15 cellular contexts compared by ENCODE assay signal in genomic region chr15:98043160-98044059, GRCh38.
A peak's percentile ranks its signal among the peaks of the same experiment; 100 is the strongest.
DNase-seq lines count a peak whose midpoint lies in the region; ATAC-seq, FAIRE-seq and TF ChIP-seq lines count a peak whose summit lies in the region.
"Had no signal": no experiment of that assay in that cellular context is flagged by ENCODE, and none has a peak within 500 bp of the region (broad histone marks: within the 10 kb centered on the region; RNA-seq: fewer than 3 reads in every experiment).

No MANE protein-coding gene starts in this region.

- H3K4me3 ChIP-seq in AG10803 (ENCODE audit: low read length) = no peak overlapping the region
- no peak overlapping the region for H3K4me3 ChIP-seq in H1 (ENCODE audit: extremely low read depth in 1 of 4, insufficient read depth in 2 of 4, low read depth in 3 of 4, low read length in 4 of 4)

- no peaks in the 10 kb centered on the region for H3K4me1 ChIP-seq in H1 (replicated peaks in 1 of 4; ENCODE audit: control insufficient read depth in 3 of 4, insufficient read depth in 4 of 4, low read length in 3 of 4)

- no peak overlapping the region for H3K56ac ChIP-seq in H1 (replicated peaks; ENCODE audit: insufficient read length, low read depth, low read length)

- no peak overlapping the region for H3K18ac ChIP-seq in H1 (ENCODE audit: extremely low read depth, low read length)

- no peak overlapping the region for H2BK12ac ChIP-seq in H1 (ENCODE audit: low read depth, low read length)

- peak overlapping the region; percentile 62; the same call in 1 of the 2 replicates for H2AFZ ChIP-seq in H1 (ENCODE audit: low read length)

- intact Hi-C loops in CD4-positive, alpha-beta T cell (cut with DNase I, micrococcal nuclease) = no loop called here

- no peak for ATAC-seq in GM19035 (IDR thresholded peaks at IDR 0.05; ENCODE audit: unreplicated experiment)
- no peak for ATAC-seq in CD4-positive, alpha-beta T cell (ENCODE audit: poor library complexity)
- no peak for ATAC-seq in natural killer cell treated with Interleukin-12 subunit alpha and Interleukin-12 subunit beta and Interleukin-15 and Interleukin-18, amount 100 ng/mL, for 72 hours
- ATAC-seq in HG03378 (IDR thresholded peaks at IDR 0.05; ENCODE audit: unreplicated experiment) = no peak
- ATAC-seq: Panc1 had no signal

- H3K4me1 Mint-ChIP-seq in CD4-positive, alpha-beta T cell (ENCODE audit: low read depth) = no peaks in the 10 kb centered on the region
- H3K4me1 Mint-ChIP-seq in natural killer cell treated with Interleukin-12 subunit alpha and Interleukin-12 subunit beta and Interleukin-15 and Interleukin-18, amount 100 ng/mL, for 72 hours (ENCODE audit: low read depth in 2 of 2) = no peaks in the 10 kb centered on the region
- H3K4me1 Mint-ChIP-seq: CD8-positive, alpha-beta memory T cell; H9 had no signal

- H3K36me3 ChIP-seq in H1 (ENCODE audit: control insufficient read depth in 2 of 4, insufficient read depth in 4 of 4, low read length in 3 of 4) = no peaks in the 10 kb centered on the region

- 93% methylated on average over 24 of the region's 24 CpGs; no CpG with 5 or more reads in 1 of the 2 experiments for WGBS in H1 (ENCODE audit: extremely low coverage in 1 of 2, insufficient coverage in 1 of 2, insufficient read length in 1 of 2, insufficient replicate concordance in 2 of 2, low coverage in 1 of 2, low lambda C conversion rate in 2 of 2, missing lambda C conversion rate in 1 of 2), 2 experiments

- no peak overlapping the region for H3K23ac ChIP-seq in H1 (ENCODE audit: insufficient read length)

- TF ChIP-seq CTCF in AG10803 (conservative IDR thresholded peaks at IDR 0.05; ENCODE audit: low read length) (no peak), H1 (IDR thresholded peaks at IDR 0.05; ENCODE audit: control extremely low read depth in 1 of 3, insufficient read depth in 1 of 3, low read depth in 1 of 3, low read length in 3 of 3) (no peak)
- TF ChIP-seq CTCF in CD4-positive, alpha-beta T cell (IDR thresholded peaks at IDR 0.05) = no peak

- H3K14ac ChIP-seq in H1 (ENCODE audit: insufficient read length) = no peak overlapping the region

- no peaks in the 10 kb centered on the region for H3K27me3 ChIP-seq in H1 (replicated peaks in 1 of 4; ENCODE audit: control insufficient read depth in 3 of 4, extremely low read depth in 1 of 4, insufficient read depth in 3 of 4, low read length in 3 of 4)
- no peaks in the 10 kb centered on the region for H3K27me3 ChIP-seq in CD4-positive, alpha-beta T cell (ENCODE audit: control insufficient read depth, insufficient read depth, low read length)

- no peak overlapping the region for H2BK5ac ChIP-seq in H1 (ENCODE audit: low read depth, low read length)

- no peak for TF ChIP-seq POLR2A in H1 (IDR thresholded peaks at IDR 0.05; ENCODE audit: control extremely low read depth in 1 of 2, low read depth in 2 of 2, low read length in 2 of 2)

- H3K4me2 ChIP-seq in H1 (ENCODE audit: insufficient read depth in 1 of 2, low read depth in 2 of 2, low read length in 2 of 2) = no peak overlapping the region

- H2AK5ac ChIP-seq in H1 (ENCODE audit: low read depth, low read length) = no peak overlapping the region

- H3K4ac ChIP-seq in H1 (replicated peaks; ENCODE audit: insufficient read length, low read depth, low read length) = no peak overlapping the region

- no peak overlapping the region for H2BK15ac ChIP-seq in H1 (ENCODE audit: low read length)

- H2BK20ac ChIP-seq in H1 (ENCODE audit: low read length) = no peak overlapping the region

- H2BK120ac ChIP-seq in H1 (replicated peaks; ENCODE audit: low read depth, low read length) = no peak overlapping the region

- no peak for TF ChIP-seq EP300 in H1 (IDR thresholded peaks at IDR 0.05; ENCODE audit: borderline replicate concordance in 1 of 2, low read depth in 2 of 2, low read length in 2 of 2)

- peak in 1 of 2 experiments; percentile 12; a peak in 1 of 4 replicates for TF ChIP-seq RAD21 in H1 (IDR thresholded peaks at IDR 0.05 in 1 of 2, conservative IDR thresholded peaks at IDR 0.05 in 1 of 2; ENCODE audit: low read depth in 2 of 2, low read length in 2 of 2)

- no peaks in the 10 kb centered on the region for H3K9me3 ChIP-seq in H1 (ENCODE audit: insufficient read depth in 2 of 2, low read depth in 1 of 2, low read length in 1 of 2)
- no peaks in the 10 kb centered on the region for H3K9me3 ChIP-seq in CD4-positive, alpha-beta T cell (ENCODE audit: control insufficient read depth, low read length)

- H3K27me3 Mint-ChIP-seq in CD4-positive, alpha-beta T cell = no peaks in the 10 kb centered on the region
- H3K27me3 Mint-ChIP-seq in natural killer cell treated with Interleukin-12 subunit alpha and Interleukin-12 subunit beta and Interleukin-15 and Interleukin-18, amount 100 ng/mL, for 72 hours = peaks cover 6 to 14% of the 10 kb centered on the region in 2 donors
- H3K27me3 Mint-ChIP-seq: CD8-positive, alpha-beta memory T cell had no signal

- H3K4me3 Mint-ChIP-seq in CD4-positive, alpha-beta T cell = no peak overlapping the region
- H3K4me3 Mint-ChIP-seq in natural killer cell treated with Interleukin-12 subunit alpha and Interleukin-12 subunit beta and Interleukin-15 and Interleukin-18, amount 100 ng/mL, for 72 hours = no peak overlapping the region
- H3K4me3 Mint-ChIP-seq: CD8-positive, alpha-beta memory T cell; H9; IgD-negative memory B cell had no signal

- DNase-seq in AG10803 (ENCODE audit: low read depth) (peak; percentile 18), ELR (ENCODE audit: low read depth) (peak; percentile 2), H1 (ENCODE audit: low read depth in 1 of 2, low spot score in 2 of 2) (no peak), middle frontal gyrus (ENCODE audit: extremely low spot score, low spot score) (peak; percentile 9)
- DNase-seq in CD4-positive, alpha-beta T cell = no peak
- no peak for DNase-seq in natural killer cell treated with Interleukin-12 subunit alpha and Interleukin-12 subunit beta and Interleukin-15 and Interleukin-18, amount 100 ng/mL, for 72 hours (ENCODE audit: low spot score)
- DNase-seq: ACHN; CD8-positive, alpha-beta memory T cell; H9; NCI-H345; SHP77 had no signal

- H3K79me2 ChIP-seq in H1 (ENCODE audit: control insufficient read depth in 1 of 2, insufficient read depth in 2 of 2, low read length in 2 of 2) = no peaks in the 10 kb centered on the region

- no peaks in the 10 kb centered on the region for H3K79me1 ChIP-seq in H1 (ENCODE audit: low read depth, low read length)

- H4K91ac ChIP-seq in H1 (replicated peaks; ENCODE audit: insufficient read length, low read length) = no peak overlapping the region

- no peak overlapping the region for H3K27ac ChIP-seq in H1 (ENCODE audit: low read depth, low read length)
- no peak overlapping the region for H3K27ac ChIP-seq in CD4-positive, alpha-beta T cell (ENCODE audit: low read depth, low read length)

- no peak overlapping the region for H4K5ac ChIP-seq in H1 (ENCODE audit: insufficient read length, low read depth, low read length)

- no peak overlapping the region for H4K8ac ChIP-seq in H1 (ENCODE audit: extremely low read depth, insufficient read depth, low read length)

- no peaks in the 10 kb centered on the region for H3K23me2 ChIP-seq in H1 (ENCODE audit: low read depth, low read length)

- CTCF ChIA-PET in H1 (lab: Charles Lee; ENCODE audit: partially characterized antibody) = interaction anchor here (1.1 to 1.2 kb wide), 3 partner anchors 9 to 144 kb away, joined by 3 to 4 read pairs (median 3); no protein-coding TSS in a partner anchor
- CTCF ChIA-PET in CD4-positive, alpha-beta T cell (lab: Charles Lee) = no interaction called here

- FAIRE-seq in H1 (lab: Jason Lieb, UNC) = no peak

- no peak overlapping the region for H3K9ac ChIP-seq in H1 (replicated peaks in 1 of 4; ENCODE audit: extremely low read depth in 1 of 4, low read depth in 3 of 4, low read length in 3 of 4)

- no peaks in the 10 kb centered on the region for H3K9me3 Mint-ChIP-seq in CD4-positive, alpha-beta T cell
- no peaks in the 10 kb centered on the region for H3K9me3 Mint-ChIP-seq in natural killer cell treated with Interleukin-12 subunit alpha and Interleukin-12 subunit beta and Interleukin-15 and Interleukin-18, amount 100 ng/mL, for 72 hours
- H3K9me3 Mint-ChIP-seq: H9 had no signal

- no peaks in the 10 kb centered on the region for H3K36me3 Mint-ChIP-seq in CD4-positive, alpha-beta T cell (ENCODE audit: low read depth)
- H3K36me3 Mint-ChIP-seq in natural killer cell treated with Interleukin-12 subunit alpha and Interleukin-12 subunit beta and Interleukin-15 and Interleukin-18, amount 100 ng/mL, for 72 hours = no peaks in the 10 kb centered on the region
- H3K36me3 Mint-ChIP-seq: CD8-positive, alpha-beta memory T cell; IgD-negative memory B cell had no signal

- POLR2A ChIA-PET in H1 (lab: Charles Lee; ENCODE audit: partially characterized antibody) = no interaction called here
- POLR2A ChIA-PET in CD4-positive, alpha-beta T cell (lab: Charles Lee) = no interaction called here

- no peak overlapping the region for H3K27ac Mint-ChIP-seq in CD4-positive, alpha-beta T cell
- H3K27ac Mint-ChIP-seq in natural killer cell treated with Interleukin-12 subunit alpha and Interleukin-12 subunit beta and Interleukin-15 and Interleukin-18, amount 100 ng/mL, for 72 hours = no peak overlapping the region
- H3K27ac Mint-ChIP-seq: CD8-positive, alpha-beta memory T cell; IgD-negative memory B cell had no signal

- no peaks in the 10 kb centered on the region for H4K20me1 ChIP-seq in H1 (replicated peaks in 1 of 2; ENCODE audit: control insufficient read depth in 1 of 2, insufficient read depth in 2 of 2, low read length in 2 of 2)

TF ChIP-seq in H1, 55 proteins besides CTCF, POLR2A, EP300 and RAD21:
- TF ChIP-seq SP1 (IDR thresholded peaks at IDR 0.05; ENCODE audit: low read depth, low read length) (no peak), POLR2AphosphoS5 (IDR thresholded peaks at IDR 0.05; ENCODE audit: low read depth, low read length) (no peak), TAF7 (optimal IDR thresholded peaks at IDR 0.05; ENCODE audit: borderline replicate concordance, low read depth, low read length) (no peak), ASH2L (IDR thresholded peaks at IDR 0.05; ENCODE audit: low read length) (no peak), SRF (IDR thresholded peaks at IDR 0.05; ENCODE audit: low read depth, low read length) (no peak), RXRA (IDR thresholded peaks at IDR 0.05; ENCODE audit: insufficient read depth, low read depth, low read length) (no peak), MAFK (IDR thresholded peaks at IDR 0.05; ENCODE audit: low read depth, low read length) (no peak), JUN (IDR thresholded peaks at IDR 0.05; ENCODE audit: low read depth, low read length) (no peak), TBP (IDR thresholded peaks at IDR 0.05; ENCODE audit: low read depth, low read length) (no peak), CBX5 (IDR thresholded peaks at IDR 0.05; ENCODE audit: low read depth, low read length) (no peak), BCL11A (IDR thresholded peaks at IDR 0.05; ENCODE audit: low read depth in 2 of 2, low read length in 2 of 2) (no peak), TCF12 (IDR thresholded peaks at IDR 0.05; ENCODE audit: low read depth, low read length) (no peak)
- TF ChIP-seq, protein P1, sequence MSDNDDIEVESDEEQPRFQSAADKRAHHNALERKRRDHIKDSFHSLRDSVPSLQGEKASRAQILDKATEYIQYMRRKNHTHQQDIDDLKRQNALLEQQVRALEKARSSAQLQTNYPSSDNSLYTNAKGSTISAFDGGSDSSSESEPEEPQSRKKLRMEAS (IDR thresholded peaks at IDR 0.05) = no peak

Comparison
In these comparisons a context has a peak if more than half of its experiments do, and no peak if none do; other contexts are left out.
1. DNase-seq: peak in AG10803 (single experiment), ELR (single experiment) and middle frontal gyrus (single experiment); none in H1 (0 of 2), CD4-positive, alpha-beta T cell (0 of 10) and natural killer cell treated with Interleukin-12 subunit alpha and Interleukin-12 subunit beta and Interleukin-15 and Interleukin-18, amount 100 ng/mL, for 72 hours (single experiment).